ENCODE assay signal across 23 cellular contexts in the genomic region with DNA sequence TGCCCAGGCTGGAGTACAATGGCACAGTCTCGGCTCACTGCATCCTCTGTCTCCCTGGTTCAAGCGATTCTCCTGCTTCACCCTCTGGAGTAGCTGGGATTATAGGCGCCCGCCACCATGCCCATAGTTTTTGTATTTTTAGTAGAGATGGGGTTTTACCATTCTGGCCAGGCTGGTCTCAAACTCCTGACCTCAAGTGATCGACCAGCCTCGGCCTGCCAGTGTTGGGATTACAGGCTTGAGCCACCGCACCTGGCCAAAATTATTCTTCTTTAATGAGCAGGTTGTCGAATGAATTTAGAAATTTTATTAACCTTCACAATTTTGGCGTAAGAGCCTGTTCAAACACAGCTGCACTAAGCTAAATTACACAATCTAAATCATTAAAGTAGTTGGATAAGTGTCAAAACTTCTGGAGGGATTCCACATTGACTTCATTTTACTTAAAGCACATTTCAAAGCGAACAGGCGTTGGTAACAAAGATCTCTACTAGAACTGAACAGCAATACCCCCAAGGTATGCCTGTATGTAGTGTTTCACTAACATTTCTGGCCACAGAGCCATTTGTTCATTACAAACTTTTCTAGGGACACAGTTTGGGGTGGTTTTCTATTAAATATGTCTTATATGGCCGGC.
"Had no signal": no experiment of that assay in that cellular context is flagged by ENCODE, and none has a peak within 500 bp of the region (broad histone marks: within the 10 kb centered on the region; RNA-seq: fewer than 3 reads in every experiment).

No MANE protein-coding gene starts in this region.

- H3K36me3 ChIP-seq: Peyer's patch had no signal

- H3K9ac ChIP-seq: KMS-11, SK-N-SH had no signal

- H3K4me2 ChIP-seq: KMS-11, PC-9, SK-N-SH had no signal

- DNase-seq: IMR-90; Kasumi-1; MV-4-11; NCI-H1048; NCI-H1436; NCI-H1694; NCI-H187 treated with DMSO at 0.1 percent for 48 hours; NCI-H2029 treated with DMSO at 0.1 percent for 48 hours; NCI-H2171 treated with DMSO at 0.1 percent for 48 hours; NCI-H345; NCI-H446 treated with DMSO at 0.1 percent for 48 hours; NCI-H510A treated with DMSO at 0.1 percent for 48 hours; NCI-H526; NCI-H748 treated with DMSO at 0.1 percent for 48 hours; NK-92 treated with Interleukin-12 subunit alpha and Interleukin-12 subunit beta, amount 100 ng/mL, for 24 hours; OCI-M1; PC-9; Peyer's patch; SK-N-SH; SW 1271; T-cell had no signal

- H3K27me3 ChIP-seq: Peyer's patch had no signal

- H3K27ac ChIP-seq: KMS-11, PC-9, Peyer's patch had no signal

- H3K9me3 ChIP-seq: Peyer's patch, SK-N-SH had no signal

- ATAC-seq: Right ventricle myocardium inferior, T-cell had no signal

- H3K4me3 ChIP-seq: PC-9, Peyer's patch had no signal
